ENCODE assay signal across 8 cellular contexts in genomic region chr6:158536084-158536890, GRCh38. TPM values are rescaled to one million over a fixed set of nuclear protein-coding genes. Genes with fewer than 3 reads are reported as not detected.
DNase-seq lines count a peak whose midpoint lies in the region.

No MANE protein-coding gene starts in this region.

- H3K4me3 ChIP-seq in ACC112 (ENCODE audit: low read depth, low read length) (peak overlapping the region; percentile 83), H7 (ENCODE audit: insufficient read depth, low read depth, low read length) (peak overlapping the region; percentile 90)

- H3K4me1 ChIP-seq in ACC112 (ENCODE audit: control insufficient read depth, insufficient read depth, low read length, unreplicated experiment), result no peaks in the 10 kb centered on the region

- H2AFZ ChIP-seq in ACC112 (ENCODE audit: low read length, unreplicated experiment), result peak overlapping the region; percentile 73

- H3K27ac ChIP-seq in ACC112 (ENCODE audit: low read depth, low read length), result no peak overlapping the region

- DNase-seq in H7, result peak; percentile 94
- peak; percentile 93 for DNase-seq in NCI-H69 (lab: John Stamatoyannopoulos, UW)
- DNase-seq in activated CD8-positive, alpha-beta memory T cell treated with anti-CD3 and anti-CD28 coated beads for 24 hours, result peak; percentile 86
- DNase-seq in effector CD8-positive, alpha-beta T cell (lab: John Stamatoyannopoulos, UW), result peak; percentile 45
- peak; percentile 45 for DNase-seq in medulla oblongata (ENCODE audit: extremely low spot score)
- peak; percentile 44 for DNase-seq in stimulated activated CD8-positive, alpha-beta memory T cell treated with anti-CD3 and anti-CD28 coated beads, Interleukin-15, amount 100 ng/mL, for 1 hour (ENCODE audit: low read depth)
- no peak for DNase-seq in occipital lobe (lab: John Stamatoyannopoulos, UW)

- no peaks in the 10 kb centered on the region for H3K79me2 ChIP-seq in ACC112 (ENCODE audit: control insufficient read depth, insufficient read depth, low read length, unreplicated experiment)

- H3K36me3 ChIP-seq in ACC112 (ENCODE audit: insufficient read depth, low read length) (no peaks in the 10 kb centered on the region), H7 (replicated peaks; ENCODE audit: control insufficient read depth, insufficient read depth, low read length) (no peaks in the 10 kb centered on the region)

- H3K27me3 ChIP-seq in ACC112 (ENCODE audit: insufficient read depth, low read length) (peaks cover 35% of the 10 kb centered on the region), H7 (ENCODE audit: control insufficient read depth, insufficient read depth, low read length) (peaks cover 4% of the 10 kb centered on the region)

RNA-seq across cellular contexts. Expression of gene TMEM181, which starts 23.6 kb away (rescaled TPM):
- total RNA-seq in H7 (2014; rRNA removed; shearing (Covaris generic)), result 14.5 and 19.3 TPM in 2 replicates
- total RNA-seq in occipital lobe, result 80.3 TPM
